ENCODE assay signal across 9 cellular contexts in the genomic region with DNA sequence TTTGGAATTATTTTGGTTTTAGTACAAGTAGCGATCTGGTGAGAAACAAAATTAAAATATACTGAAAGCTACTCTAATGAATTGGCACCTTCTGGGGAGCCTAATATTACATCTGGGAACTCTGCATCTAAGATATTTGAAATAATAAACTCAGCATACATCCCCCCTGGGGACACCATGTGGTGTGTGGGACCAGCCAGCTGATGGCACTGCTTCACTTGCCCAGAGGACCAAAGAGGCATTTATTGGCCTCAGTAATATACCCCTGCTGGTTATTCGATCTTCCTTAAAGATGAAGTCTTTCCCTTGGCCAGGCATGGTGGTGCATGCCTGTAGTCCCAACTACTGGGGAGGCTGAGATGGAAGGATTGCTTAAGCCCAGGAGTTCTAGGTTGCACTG.
A peak's percentile ranks its signal among the peaks of the same experiment; 100 is the strongest.
DNase-seq lines count a peak whose midpoint lies in the region; ATAC-seq and TF ChIP-seq lines count a peak whose summit lies in the region.
"Had no signal": no experiment of that assay in that cellular context is flagged by ENCODE, and none has a peak within 500 bp of the region (broad histone marks: within the 10 kb centered on the region; RNA-seq: fewer than 3 reads in every experiment).

No MANE protein-coding gene starts in this region.

- intact Hi-C loops in breast epithelium (cut with DNase I; ENCODE audit: low total_unique reads): no loop called here

- H3K4me1 ChIP-seq in breast epithelium (no peaks in the 10 kb centered on the region), foreskin keratinocyte (no peaks in the 10 kb centered on the region)

- no peaks in the 10 kb centered on the region for H3K27me3 ChIP-seq in breast epithelium
- H3K27me3 ChIP-seq in foreskin keratinocyte: no peaks in the 10 kb centered on the region

- no peak overlapping the region for H3K4me3 Mint-ChIP-seq in type B pancreatic cell

- H3K4me3 ChIP-seq in breast epithelium: no peak overlapping the region

- H3K4me1 Mint-ChIP-seq in type B pancreatic cell (ENCODE audit: unreplicated experiment): no peaks in the 10 kb centered on the region

- DNase-seq in T47D (ENCODE audit: low read depth in 1 of 2, low spot score in 1 of 2) (peak; percentile 68 to 80), breast epithelium (ENCODE audit: low spot score in 2 of 2) (no peak), NCI-H2171 treated with DMSO at 0.1 percent for 48 hours (lab: John Stamatoyannopoulos, UW) (peak; percentile 64), foreskin keratinocyte (no peak), type B pancreatic cell (ENCODE audit: extremely low spot score, unreplicated experiment) (no peak), SKM-1 (lab: John Stamatoyannopoulos, UW; ENCODE audit: unreplicated experiment) (no peak)
- no peak for DNase-seq in central memory CD4-positive, alpha-beta T cell
- DNase-seq: left colon had no signal

- no peak for TF ChIP-seq POLR2A in breast epithelium (IDR thresholded peaks at IDR 0.05)

- H3K9me3 ChIP-seq in breast epithelium: peaks cover 0 to 6% of the 10 kb centered on the region in 2 donors

- TF ChIP-seq CTCF in breast epithelium (IDR thresholded peaks at IDR 0.05) (no peak), foreskin keratinocyte (conservative IDR thresholded peaks at IDR 0.05) (peak; percentile 35), type B pancreatic cell (conservative IDR thresholded peaks at IDR 0.05) (peak; percentile 28)

- in situ Hi-C loops in T47D (cut with HindIII; ENCODE audit: low pct_unique_long_range_greater_than_20kb, low sequenced_read_pairs): no loop called here

- no peak overlapping the region for H3K27ac Mint-ChIP-seq in type B pancreatic cell

- H3K27me3 Mint-ChIP-seq in type B pancreatic cell: peaks cover 4% of the 10 kb centered on the region

- H3K27ac ChIP-seq in breast epithelium (no peak overlapping the region), foreskin keratinocyte (no peak overlapping the region)

- no peaks in the 10 kb centered on the region for H3K36me3 Mint-ChIP-seq in type B pancreatic cell

- H3K36me3 ChIP-seq in breast epithelium: no peaks in the 10 kb centered on the region

- ATAC-seq in foreskin keratinocyte (no peak), HG03139 (IDR thresholded peaks at IDR 0.05; ENCODE audit: unreplicated experiment) (no peak)
- ATAC-seq: left colon had no signal

- H3K9me3 Mint-ChIP-seq in type B pancreatic cell: no peaks in the 10 kb centered on the region

Comparison
In these comparisons a context has a peak if more than half of its experiments do, and no peak if none do; other contexts are left out.
1. DNase-seq: peak in T47D (2 of 2) and NCI-H2171 treated with DMSO at 0.1 percent for 48 hours (single experiment); none in breast epithelium (0 of 2), foreskin keratinocyte (0 of 2), type B pancreatic cell (single experiment), SKM-1 (single experiment) and central memory CD4-positive, alpha-beta T cell (single experiment).
2. CTCF ChIP-seq: peak in foreskin keratinocyte (single experiment) and type B pancreatic cell (single experiment); none in breast epithelium (0 of 3).